In genomic region chr16:67741118-67741517, GRCh38 we compare ENCODE assay signal across 28 cellular contexts.
"Had no signal": no experiment of that assay in that cellular context is flagged by ENCODE, and none has a peak within 500 bp of the region (broad histone marks: within the 10 kb centered on the region; RNA-seq: fewer than 3 reads in every experiment).

No MANE protein-coding gene starts in this region.

- H3K4me3 ChIP-seq: ascending aorta, breast epithelium, cardiac muscle cell, colonic mucosa, heart left ventricle had no signal

- DNase-seq: activated CD4-positive, alpha-beta memory T cell treated with anti-CD3 and anti-CD28 coated beads for 36 hours; activated CD4-positive, alpha-beta T cell treated with anti-CD3 and anti-CD28 coated beads for 36 hours; activated CD4-positive, alpha-beta T cell treated with anti-CD3 and anti-CD28 coated beads, Interleukin-2, amount 10 ng/mL, durations not matched to agents 24 days and 14 days; activated CD4-positive, CD25-positive, alpha-beta regulatory T cell; activated CD4-positive, CD25-positive, alpha-beta regulatory T cell treated with anti-CD3 and anti-CD28 coated beads, Interleukin-2, amount 50 U/mL, for 72 hours; activated CD8-positive, alpha-beta memory T cell treated with anti-CD3 and anti-CD28 coated beads, Interleukin-2, amount 10 ng/mL, durations not matched to agents 7 days and 5 days; activated CD8-positive, alpha-beta memory T cell treated with anti-CD3 and anti-CD28 coated beads, Interleukin-2, amount 50 U/mL, for 4 hours; activated CD8-positive, alpha-beta T cell treated with anti-CD3 and anti-CD28 coated beads, Interleukin-2, amount 10 ng/mL, durations not matched to agents 7 days and 5 days; activated gamma-delta T cell; activated naive CD4-positive, alpha-beta T cell; activated naive CD8-positive, alpha-beta T cell treated with anti-CD3 and anti-CD28 coated beads for 36 hours; activated naive CD8-positive, alpha-beta T cell treated with anti-CD3 and anti-CD28 coated beads, Interleukin-2, amount 50 U/mL, for 24 hours; activated T-cell treated with anti-CD3 and anti-CD28 coated beads, Interleukin-2, amount 50 U/mL, for 1 hour; activated T-cell treated with anti-CD3 and anti-CD28 coated beads, Interleukin-2, amount 50 U/mL, for 48 hours; central memory CD4-positive, alpha-beta T cell; colonic mucosa; effector CD8-positive, alpha-beta T cell; foreskin fibroblast; glutamatergic neuron; heart left ventricle; T-helper 2 cell had no signal

- H3K36me3 ChIP-seq: colonic mucosa had no signal

- ATAC-seq: activated CD4-positive, alpha-beta T cell treated with anti-CD3 and anti-CD28 coated beads for 36 hours; activated CD8-positive, alpha-beta memory T cell treated with anti-CD3 and anti-CD28 coated beads, Interleukin-2, amount 10 ng/mL, durations not matched to agents 7 days and 5 days; activated CD8-positive, alpha-beta T cell treated with anti-CD3 and anti-CD28 coated beads, Interleukin-2, amount 10 ng/mL, durations not matched to agents 7 days and 5 days; activated naive CD8-positive, alpha-beta T cell treated with anti-CD3 and anti-CD28 coated beads, Interleukin-2, amount 50 U/mL, for 24 hours; heart left ventricle had no signal

- H3K27ac ChIP-seq: ascending aorta, breast epithelium, cardiac muscle cell, colonic mucosa, epithelial cell of prostate, heart left ventricle had no signal

- H3K9me3 ChIP-seq: ascending aorta, breast epithelium, colonic mucosa, heart left ventricle had no signal

- H3K4me1 Mint-ChIP-seq: activated CD4-positive, alpha-beta T cell treated with anti-CD3 and anti-CD28 coated beads for 36 hours; activated CD4-positive, alpha-beta T cell treated with anti-CD3 and anti-CD28 coated beads, Interleukin-2, amount 10 ng/mL, durations not matched to agents 24 days and 14 days; activated CD8-positive, alpha-beta memory T cell treated with anti-CD3 and anti-CD28 coated beads, Interleukin-2, amount 10 ng/mL, durations not matched to agents 7 days and 5 days; activated naive CD4-positive, alpha-beta T cell treated with anti-CD3 and anti-CD28 coated beads, Interleukin-2, amount 50 U/mL, for 24 hours; activated naive CD8-positive, alpha-beta T cell treated with anti-CD3 and anti-CD28 coated beads for 36 hours; activated naive CD8-positive, alpha-beta T cell treated with anti-CD3 and anti-CD28 coated beads, Interleukin-2, amount 50 U/mL, for 24 hours; brain had no signal

- H3K9me3 Mint-ChIP-seq: activated CD4-positive, alpha-beta memory T cell treated with anti-CD3 and anti-CD28 coated beads for 36 hours; activated CD4-positive, alpha-beta T cell treated with anti-CD3 and anti-CD28 coated beads, Interleukin-2, amount 10 ng/mL, durations not matched to agents 24 days and 14 days; activated naive CD4-positive, alpha-beta T cell treated with anti-CD3 and anti-CD28 coated beads, Interleukin-2, amount 50 U/mL, for 24 hours; activated naive CD8-positive, alpha-beta T cell treated with anti-CD3 and anti-CD28 coated beads for 36 hours; activated naive CD8-positive, alpha-beta T cell treated with anti-CD3 and anti-CD28 coated beads, Interleukin-2, amount 50 U/mL, for 24 hours; activated T-helper 1 cell treated with anti-CD3 and anti-CD28 coated beads, Interleukin-12 subunit alpha, Interleukin-12 subunit beta, Interleukin-2, Interleukin-4 antibody, amounts not matched to agents 30 ng/mL and 10 ng/mL and 1 ng/mL, durations not matched to agents 14 hours and 24 hours and 36 hours; brain had no signal

- H3K27me3 ChIP-seq: ascending aorta, breast epithelium, colonic mucosa, heart left ventricle had no signal

- H3K4me1 ChIP-seq: ascending aorta, breast epithelium, colonic mucosa, heart left ventricle had no signal

- H3K4me3 Mint-ChIP-seq: activated CD4-positive, alpha-beta memory T cell treated with anti-CD3 and anti-CD28 coated beads for 36 hours; activated CD4-positive, alpha-beta T cell treated with anti-CD3 and anti-CD28 coated beads for 36 hours; activated CD4-positive, alpha-beta T cell treated with anti-CD3 and anti-CD28 coated beads, Interleukin-2, amount 10 ng/mL, durations not matched to agents 24 days and 14 days; activated CD8-positive, alpha-beta memory T cell treated with anti-CD3 and anti-CD28 coated beads, Interleukin-2, amount 10 ng/mL, durations not matched to agents 7 days and 5 days; activated CD8-positive, alpha-beta T cell treated with anti-CD3 and anti-CD28 coated beads, Interleukin-2, amount 10 ng/mL, durations not matched to agents 7 days and 5 days; activated naive CD4-positive, alpha-beta T cell treated with anti-CD3 and anti-CD28 coated beads, Interleukin-2, amount 50 U/mL, for 24 hours; activated naive CD8-positive, alpha-beta T cell treated with anti-CD3 and anti-CD28 coated beads for 36 hours; activated naive CD8-positive, alpha-beta T cell treated with anti-CD3 and anti-CD28 coated beads, Interleukin-2, amount 50 U/mL, for 24 hours; activated T-helper 1 cell treated with anti-CD3 and anti-CD28 coated beads, Interleukin-12 subunit alpha, Interleukin-12 subunit beta, Interleukin-2, Interleukin-4 antibody, amounts not matched to agents 30 ng/mL and 10 ng/mL and 1 ng/mL, durations not matched to agents 14 hours and 24 hours and 36 hours; brain had no signal

- H3K27ac Mint-ChIP-seq: activated CD4-positive, alpha-beta memory T cell treated with anti-CD3 and anti-CD28 coated beads for 36 hours; activated CD4-positive, alpha-beta T cell treated with anti-CD3 and anti-CD28 coated beads for 36 hours; activated CD4-positive, alpha-beta T cell treated with anti-CD3 and anti-CD28 coated beads, Interleukin-2, amount 10 ng/mL, durations not matched to agents 24 days and 14 days; activated CD8-positive, alpha-beta memory T cell treated with anti-CD3 and anti-CD28 coated beads, Interleukin-2, amount 10 ng/mL, durations not matched to agents 7 days and 5 days; activated CD8-positive, alpha-beta T cell treated with anti-CD3 and anti-CD28 coated beads, Interleukin-2, amount 10 ng/mL, durations not matched to agents 7 days and 5 days; activated naive CD4-positive, alpha-beta T cell treated with anti-CD3 and anti-CD28 coated beads, Interleukin-2, amount 50 U/mL, for 24 hours; activated naive CD8-positive, alpha-beta T cell treated with anti-CD3 and anti-CD28 coated beads for 36 hours; activated naive CD8-positive, alpha-beta T cell treated with anti-CD3 and anti-CD28 coated beads, Interleukin-2, amount 50 U/mL, for 24 hours; brain had no signal

- H3K27me3 Mint-ChIP-seq: activated CD4-positive, alpha-beta memory T cell treated with anti-CD3 and anti-CD28 coated beads for 36 hours; activated CD4-positive, alpha-beta T cell treated with anti-CD3 and anti-CD28 coated beads for 36 hours; activated CD4-positive, alpha-beta T cell treated with anti-CD3 and anti-CD28 coated beads, Interleukin-2, amount 10 ng/mL, durations not matched to agents 24 days and 14 days; activated CD8-positive, alpha-beta memory T cell treated with anti-CD3 and anti-CD28 coated beads, Interleukin-2, amount 10 ng/mL, durations not matched to agents 7 days and 5 days; activated naive CD4-positive, alpha-beta T cell treated with anti-CD3 and anti-CD28 coated beads, Interleukin-2, amount 50 U/mL, for 24 hours; activated naive CD8-positive, alpha-beta T cell treated with anti-CD3 and anti-CD28 coated beads for 36 hours; activated naive CD8-positive, alpha-beta T cell treated with anti-CD3 and anti-CD28 coated beads, Interleukin-2, amount 50 U/mL, for 24 hours; brain had no signal
